12 cellular contexts compared by ENCODE assay signal in genomic region chr3:15295506-15295905, GRCh38. TPM values are rescaled to one million over a fixed set of nuclear protein-coding genes. Genes with fewer than 3 reads are reported as not detected.
DNase-seq lines count a peak whose midpoint lies in the region; ATAC-seq, FAIRE-seq and TF ChIP-seq lines count a peak whose summit lies in the region.
"Had no signal": no experiment of that assay in that cellular context is flagged by ENCODE, and none has a peak within 500 bp of the region (broad histone marks: within the 10 kb centered on the region; RNA-seq: fewer than 3 reads in every experiment).

No MANE protein-coding gene starts in this region.

- no peak overlapping the region for H3K27ac Mint-ChIP-seq in stimulated activated effector memory CD8-positive, alpha-beta T cell treated with anti-CD3 and anti-CD28 coated beads, Interleukin-12 subunit alpha, Interleukin-12 subunit beta, amount 100 ng/mL, for 72 hours
- H3K27ac Mint-ChIP-seq: neural progenitor cell had no signal

- ATAC-seq in omental fat pad (ENCODE audit: low FRiP score) (peak; percentile 43), HG02970 (IDR thresholded peaks at IDR 0.05; ENCODE audit: low FRiP score, unreplicated experiment) (no peak)
- ATAC-seq in stimulated activated effector memory CD8-positive, alpha-beta T cell treated with anti-CD3 and anti-CD28 coated beads, Interleukin-12 subunit alpha, Interleukin-12 subunit beta, amount 100 ng/mL, for 72 hours: no peak

- no peaks in the 10 kb centered on the region for H3K9me3 Mint-ChIP-seq in stimulated activated effector memory CD8-positive, alpha-beta T cell treated with anti-CD3 and anti-CD28 coated beads, Interleukin-12 subunit alpha, Interleukin-12 subunit beta, amount 100 ng/mL, for 72 hours
- H3K9me3 Mint-ChIP-seq: neural progenitor cell had no signal

- DNase-seq in CD1c-positive myeloid dendritic cell (ENCODE audit: extremely low spot score) (peak; percentile 95), NOMO-1 (lab: John Stamatoyannopoulos, UW; ENCODE audit: unreplicated experiment in 2 of 2) (peak; percentile 81 to 93), endothelial cell of umbilical vein (ENCODE audit: low read depth, low spot score) (peak; percentile 98), omental fat pad (ENCODE audit: low spot score) (no peak), iPS-NIHi7 (ENCODE audit: extremely low spot score) (no peak)
- no peak for DNase-seq in activated CD4-positive, CD25-positive, alpha-beta regulatory T cell treated with anti-CD3 and anti-CD28 coated beads, Interleukin-2, amount 50 U/mL, for 72 hours
- DNase-seq in stimulated activated effector memory CD8-positive, alpha-beta T cell treated with anti-CD3 and anti-CD28 coated beads, Interleukin-12 subunit alpha, Interleukin-12 subunit beta, amount 100 ng/mL, for 72 hours (ENCODE audit: low spot score in 2 of 2): no peak
- DNase-seq: DMS79 treated with DMSO at 0.1 percent for 48 hours, GOT3 had no signal

- POLR2A ChIA-PET in endothelial cell of umbilical vein (lab: Charles Lee): interaction anchor here (1.2 kb wide), 1 partner anchor 25 kb away, joined by 3 read pairs; no protein-coding TSS in a partner anchor

- peaks cover 0 to 2% of the 10 kb centered on the region in 2 experiments for H3K36me3 ChIP-seq in endothelial cell of umbilical vein (ENCODE audit: control insufficient read depth in 2 of 2, extremely low read depth in 1 of 2, insufficient read depth in 2 of 2, low read length in 2 of 2)
- H3K36me3 ChIP-seq: neural progenitor cell had no signal

- TF ChIP-seq POLR2A in endothelial cell of umbilical vein (IDR thresholded peaks at IDR 0.05; ENCODE audit: low read depth, low read length): no peak

- intact Hi-C loops in endothelial cell of umbilical vein (cut with micrococcal nuclease): loop anchor here (1.0 to 10.0 kb wide), 4 partner anchors 26 to 339 kb away; no protein-coding TSS in a partner anchor

- H3K4me3 Mint-ChIP-seq in stimulated activated effector memory CD8-positive, alpha-beta T cell treated with anti-CD3 and anti-CD28 coated beads, Interleukin-12 subunit alpha, Interleukin-12 subunit beta, amount 100 ng/mL, for 72 hours: no peak overlapping the region
- H3K4me3 Mint-ChIP-seq: neural progenitor cell had no signal

- no peaks in the 10 kb centered on the region for H3K9me3 ChIP-seq in endothelial cell of umbilical vein (replicated peaks; ENCODE audit: control insufficient read depth, insufficient read depth, low read length)
- H3K9me3 ChIP-seq: testis had no signal

- peaks cover 65% of the 10 kb centered on the region for H3K79me2 ChIP-seq in endothelial cell of umbilical vein (ENCODE audit: control insufficient read depth, insufficient read depth, low read length)

- no peak overlapping the region for H3K4me3 ChIP-seq in endothelial cell of umbilical vein (replicated peaks in 1 of 3; ENCODE audit: insufficient read depth in 1 of 3, low read depth in 1 of 3, low read length in 3 of 3)
- H3K4me3 ChIP-seq: neural progenitor cell, testis had no signal

- H3K9me1 ChIP-seq in endothelial cell of umbilical vein (replicated peaks; ENCODE audit: control insufficient read depth, extremely low read depth, insufficient read depth, low read length): no peaks in the 10 kb centered on the region

- BruUV-seq in endothelial cell of umbilical vein (replicated peaks; lab: Mats Ljungman, UMichigan): no TSS peak

- CTCF ChIA-PET in endothelial cell of umbilical vein (lab: Charles Lee): interaction anchor here (0.8 to 2.4 kb wide), 13 partner anchors 9 to 110 kb away, joined by 3 to 20 read pairs (median 8); partner anchors contain the start of gene SH3BP5

- H3K27me3 ChIP-seq in endothelial cell of umbilical vein (ENCODE audit: control insufficient read depth in 2 of 2, insufficient read depth in 2 of 2, low read length in 2 of 2): no peaks in the 10 kb centered on the region
- H3K27me3 ChIP-seq: neural progenitor cell, testis had no signal

- no peak for TF ChIP-seq CTCF in endothelial cell of umbilical vein (IDR thresholded peaks at IDR 0.05; ENCODE audit: extremely low read depth in 1 of 2, insufficient read depth in 1 of 2, low read depth in 1 of 2, low read length in 2 of 2)
- no peak for TF ChIP-seq CTCF in omental fat pad (IDR thresholded peaks at IDR 0.05)

- H3K27ac ChIP-seq in endothelial cell of umbilical vein (ENCODE audit: insufficient read depth, low read depth, low read length): peak overlapping the region; percentile 86
- H3K27ac ChIP-seq: neural progenitor cell had no signal

- peaks cover 24% of the 10 kb centered on the region for H3K36me3 Mint-ChIP-seq in stimulated activated effector memory CD8-positive, alpha-beta T cell treated with anti-CD3 and anti-CD28 coated beads, Interleukin-12 subunit alpha, Interleukin-12 subunit beta, amount 100 ng/mL, for 72 hours

- peaks cover 71% of the 10 kb centered on the region for H3K4me1 ChIP-seq in endothelial cell of umbilical vein (ENCODE audit: control insufficient read depth, extremely low read depth, insufficient read depth, low read length)
- H3K4me1 ChIP-seq: neural progenitor cell had no signal

- FAIRE-seq in endothelial cell of umbilical vein (lab: Jason Lieb, UNC): peak; percentile 96

- dilution Hi-C loops in endothelial cell of umbilical vein (cut with MboI; ENCODE audit: extremely low pct_ligation_motif_present, low sequenced_read_pairs): no loop called here

- peaks cover 79% of the 10 kb centered on the region for H3K4me1 Mint-ChIP-seq in stimulated activated effector memory CD8-positive, alpha-beta T cell treated with anti-CD3 and anti-CD28 coated beads, Interleukin-12 subunit alpha, Interleukin-12 subunit beta, amount 100 ng/mL, for 72 hours

- no peak overlapping the region for H2AFZ ChIP-seq in endothelial cell of umbilical vein (ENCODE audit: low read depth, low read length)
- H2AFZ ChIP-seq: neural progenitor cell had no signal

- peak overlapping the region; percentile 52 for H3K4me2 ChIP-seq in endothelial cell of umbilical vein (ENCODE audit: insufficient read depth, low read length)
- H3K4me2 ChIP-seq: neural progenitor cell had no signal

- peak overlapping the region; percentile 63 for H3K9ac ChIP-seq in endothelial cell of umbilical vein (replicated peaks; ENCODE audit: extremely low read depth, insufficient read depth, low read length)
- H3K9ac ChIP-seq: neural progenitor cell had no signal

- no peaks in the 10 kb centered on the region for H4K20me1 ChIP-seq in endothelial cell of umbilical vein (replicated peaks; ENCODE audit: control insufficient read depth, extremely low read depth, insufficient read depth, low read length)

TF ChIP-seq in endothelial cell of umbilical vein, 7 proteins besides CTCF, POLR2A, EP300 and RAD21:
- TF ChIP-seq FOS (IDR thresholded peaks at IDR 0.05; ENCODE audit: borderline replicate concordance, insufficient read depth, low read length) (peak; percentile 95), POLR2AphosphoS5 (IDR thresholded peaks at IDR 0.05; ENCODE audit: insufficient read depth, low read depth, low read length) (peak; percentile 87), JUN (IDR thresholded peaks at IDR 0.05; ENCODE audit: borderline replicate concordance, insufficient read depth, insufficient read length, low read depth) (peak; percentile 96), MAX (IDR thresholded peaks at IDR 0.05; ENCODE audit: insufficient read depth, insufficient read length) (no peak), GATA2 (IDR thresholded peaks at IDR 0.05; ENCODE audit: insufficient read depth, insufficient read length, low read depth, low read length) (peak; percentile 84), MYC (IDR thresholded peaks at IDR 0.05; ENCODE audit: low read depth, low read length) (no peak), EZH2 (IDR thresholded peaks at IDR 0.05; ENCODE audit: borderline replicate concordance, low read depth, low read length, severe bottlenecking) (no peak)

RNA-seq across cellular contexts. Expression of gene SH3BP5, which starts 36.9 kb away (rescaled TPM):
- total RNA-seq in endothelial cell of umbilical vein: 64.8 and 76.3 TPM in 2 replicates
- 25.0 and 35.3 TPM in 2 replicates for polyA plus RNA-seq in endothelial cell of umbilical vein
- 51.1 and 55.7 TPM in 2 replicates for polyA plus RNA-seq in endothelial cell of umbilical vein (2011; cell fraction: cytosol; rRNA removed)
- polyA plus RNA-seq in endothelial cell of umbilical vein (2011; cell fraction: nucleus; rRNA removed): 58.2 and 66.7 TPM in 2 replicates
- polyA plus RNA-seq in endothelial cell of umbilical vein (2012): 44.3 and 58.3 TPM in 2 replicates
- polyA minus RNA-seq in endothelial cell of umbilical vein: 32.9 and 34.3 TPM in 2 replicates
- 20.3 TPM for polyA minus RNA-seq in endothelial cell of umbilical vein (2011; cell fraction: cytosol; rRNA and poly(A)+ RNA removed)
- 15.8 and 20.4 TPM in 2 replicates for polyA minus RNA-seq in endothelial cell of umbilical vein (2011; cell fraction: nucleus; rRNA and poly(A)+ RNA removed)
- total RNA-seq in omental fat pad: 100 to 1,000 TPM in 1 of 4 donors, 10 to 100 TPM in 3; 71.1 to 114 (median 88.4) TPM

Comparison
In these comparisons a context has a peak if more than half of its experiments do, and no peak if none do; other contexts are left out.
1. DNase-seq: peak in CD1c-positive myeloid dendritic cell (single experiment), NOMO-1 (2 of 2) and endothelial cell of umbilical vein (single experiment); none in omental fat pad (single experiment), activated CD4-positive, CD25-positive, alpha-beta regulatory T cell treated with anti-CD3 and anti-CD28 coated beads, Interleukin-2, amount 50 U/mL, for 72 hours (single experiment), stimulated activated effector memory CD8-positive, alpha-beta T cell treated with anti-CD3 and anti-CD28 coated beads, Interleukin-12 subunit alpha, Interleukin-12 subunit beta, amount 100 ng/mL, for 72 hours (0 of 2) and iPS-NIHi7 (single experiment).